ENCODE assay signal across 24 cellular contexts in genomic region chr11:62420882-62421281, GRCh38. TPM values are rescaled to one million over a fixed set of nuclear protein-coding genes. Genes with fewer than 3 reads are reported as not detected.
"Had no signal": no experiment of that assay in that cellular context is flagged by ENCODE, and none has a peak within 500 bp of the region (broad histone marks: within the 10 kb centered on the region; RNA-seq: fewer than 3 reads in every experiment).

No MANE protein-coding gene starts in this region.

- H3K27ac ChIP-seq: coronary artery, neutrophil, psoas muscle, thoracic aorta had no signal

- H2AFZ ChIP-seq: hepatocyte had no signal

- ATAC-seq: left cardiac atrium, lower lobe of right lung, psoas muscle had no signal

- H3K4me2 ChIP-seq: hepatocyte had no signal

- H3K4me3 ChIP-seq: coronary artery, dorsolateral prefrontal cortex, hepatocyte, left ventricle myocardium inferior, lower lobe of right lung, psoas muscle, stomach, thoracic aorta, upper lobe of left lung had no signal

- H3K27me3 ChIP-seq: dorsolateral prefrontal cortex, hepatocyte, stomach, upper lobe of left lung had no signal

- H3K36me3 ChIP-seq: left ventricle myocardium inferior, lower lobe of right lung, neutrophil, stomach, thoracic aorta, upper lobe of left lung had no signal

- FAIRE-seq: kidney, small intestine had no signal

- H3K79me2 ChIP-seq: hepatocyte had no signal

- H3K4me1 ChIP-seq: left ventricle myocardium inferior, lower lobe of right lung, psoas muscle had no signal

- H3K9me3 ChIP-seq: left ventricle myocardium inferior, lower lobe of right lung, neutrophil, psoas muscle, stomach, thoracic aorta, upper lobe of left lung had no signal

- DNase-seq: dorsolateral prefrontal cortex; effector CD8-positive, alpha-beta T cell; foreskin melanocyte; head of caudate nucleus; kidney; left cardiac atrium; left ventricle myocardium inferior; lower lobe of right lung; midbrain; naive B cell; nephron progenitor cell; small intestine; stimulated activated CD4-positive, alpha-beta T cell treated with anti-CD3 and anti-CD28 coated beads, Interleukin-12 subunit alpha, Interleukin-12 subunit beta, amount 100 ng/mL, for 4 hours; stimulated activated naive CD4-positive, alpha-beta T cell; stomach; substantia nigra; upper lobe of left lung had no signal

RNA-seq across cellular contexts. Expression of gene SCGB1A1, which starts 2.0 kb away (rescaled TPM):
- total RNA-seq: chondrocyte, hepatocyte, kidney, left cardiac atrium, left ventricle myocardium inferior, osteoblast, psoas muscle, thoracic aorta had no signal
- polyA plus RNA-seq: hepatocyte had no signal
